In the genomic region with DNA sequence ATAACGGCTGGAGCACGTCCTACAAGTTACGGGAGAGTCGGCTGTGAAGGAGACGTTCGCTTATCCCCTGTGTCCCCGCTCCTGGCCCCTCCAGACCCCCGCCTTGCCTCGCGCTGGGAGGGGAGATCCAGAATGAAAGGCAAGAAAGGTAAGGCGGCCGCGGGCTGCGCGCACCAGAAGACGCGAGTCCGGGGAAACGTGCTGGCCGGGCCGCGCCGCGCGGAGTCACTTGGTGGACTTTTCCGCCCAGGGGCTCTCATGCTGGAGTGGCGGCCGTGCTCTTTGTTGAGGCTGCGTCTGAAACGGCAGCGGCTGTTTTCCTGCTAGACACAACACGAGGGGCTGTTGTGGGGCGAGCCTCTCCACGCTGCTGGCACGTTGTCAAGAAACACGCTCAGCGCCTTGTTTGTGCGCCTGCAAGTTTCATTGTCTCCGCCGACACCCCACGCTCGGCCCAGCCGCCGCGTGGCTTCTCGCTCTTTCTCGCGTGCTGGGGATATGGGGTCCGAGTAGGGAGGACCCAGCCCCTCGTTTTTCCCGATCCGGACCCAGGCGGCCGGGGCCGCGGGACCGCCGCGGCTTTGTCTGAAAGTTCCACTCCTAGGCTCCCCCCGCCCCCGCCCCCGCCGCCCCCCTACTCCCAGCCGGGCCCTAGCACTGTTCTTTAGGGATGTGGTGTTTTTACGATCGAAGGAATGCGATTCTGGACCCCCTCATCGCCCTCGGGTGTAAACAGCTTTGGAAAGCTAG, we compare ENCODE assay signal across 8 cellular contexts. TPM values are rescaled to one million over a fixed set of nuclear protein-coding genes. Genes with fewer than 3 reads are reported as not detected.
A peak's percentile ranks its signal among the peaks of the same experiment; 100 is the strongest.
DNase-seq lines count a peak whose midpoint lies in the region; ATAC-seq and TF ChIP-seq lines count a peak whose summit lies in the region.

No MANE protein-coding gene starts in this region.

- no peaks in the 10 kb centered on the region for H3K27me3 Mint-ChIP-seq in activated T-cell treated with anti-CD3 and anti-CD28 coated beads, Interleukin-2, amount 50 U/mL, for 72 hours (ENCODE audit: low read depth)
- no peaks in the 10 kb centered on the region for H3K27me3 Mint-ChIP-seq in natural killer cell (ENCODE audit: low read depth in 2 of 2)
- H3K27me3 Mint-ChIP-seq in stimulated activated naive CD8-positive, alpha-beta T cell treated with anti-CD3 and anti-CD28 coated beads, Interleukin-15, Interleukin-2, amounts not matched to agents 100 ng/mL and 50 ng/mL, for 24 hours = no peaks in the 10 kb centered on the region

- H3K4me3 Mint-ChIP-seq in activated T-cell treated with anti-CD3 and anti-CD28 coated beads, Interleukin-2, amount 50 U/mL, for 72 hours = peak overlapping the region; percentile 95 to 100
- H3K4me3 Mint-ChIP-seq in natural killer cell = peak overlapping the region; percentile 97
- peak overlapping the region; percentile 91 for H3K4me3 Mint-ChIP-seq in stimulated activated naive CD8-positive, alpha-beta T cell treated with anti-CD3 and anti-CD28 coated beads, Interleukin-15, Interleukin-2, amounts not matched to agents 100 ng/mL and 50 ng/mL, for 24 hours

- peak overlapping the region; percentile 99 for H3K27ac Mint-ChIP-seq in activated T-cell treated with anti-CD3 and anti-CD28 coated beads, Interleukin-2, amount 50 U/mL, for 72 hours
- peak overlapping the region; percentile 99 to 100 for H3K27ac Mint-ChIP-seq in natural killer cell
- peak overlapping the region; percentile 100 for H3K27ac Mint-ChIP-seq in stimulated activated naive CD8-positive, alpha-beta T cell treated with anti-CD3 and anti-CD28 coated beads, Interleukin-15, Interleukin-2, amounts not matched to agents 100 ng/mL and 50 ng/mL, for 24 hours

- POLR2A ChIA-PET in GM10248 (lab: Yijun Ruan, JAX) = no interaction called here

- ATAC-seq in activated T-cell treated with anti-CD3 and anti-CD28 coated beads, Interleukin-2, amount 50 U/mL, for 72 hours (replicated peaks in 1 of 2) = peak; percentile 1 to 5
- ATAC-seq in natural killer cell (peak; percentile 1 to 13 (median 6)), GM19023 (IDR thresholded peaks at IDR 0.05; ENCODE audit: unreplicated experiment) (no peak), GM21447 (IDR thresholded peaks at IDR 0.05; ENCODE audit: unreplicated experiment) (no peak)

- intact Hi-C loops in natural killer cell (cut with micrococcal nuclease) = loop anchor here (5.0 to 10.0 kb wide), 3 partner anchors 126 to 188 kb away; a partner anchor contains a TSS

- H3K4me2 ChIP-seq in fibroblast of lung (ENCODE audit: extremely low read depth, insufficient read depth, low read length) = peak overlapping the region; percentile 53

- H3K27ac ChIP-seq in fibroblast of lung (ENCODE audit: insufficient read depth, low read length) = peak overlapping the region; percentile 97

- peaks cover 7% of the 10 kb centered on the region for H3K4me1 ChIP-seq in fibroblast of lung (ENCODE audit: control insufficient read depth, extremely low read depth, insufficient read depth, low read length)

- TF ChIP-seq CTCF in GM10248 (IDR thresholded peaks at IDR 0.05; ENCODE audit: control extremely low read depth, extremely low read depth, low read depth, missing control alignments) (no peak), fibroblast of lung (conservative IDR thresholded peaks at IDR 0.05 in 1 of 2, IDR thresholded peaks at IDR 0.05 in 1 of 2; ENCODE audit: low read depth in 1 of 2, low read length in 2 of 2) (no peak), natural killer cell (IDR thresholded peaks at IDR 0.05) (no peak)

- CTCF ChIA-PET in GM10248 (lab: Yijun Ruan, JAX) = interaction anchor here (0.9 to 2.6 kb wide), 3 partner anchors 11 to 205 kb away, joined by 3 to 9 read pairs (median 3); no protein-coding TSS in a partner anchor

- H3K9me3 ChIP-seq in fibroblast of lung (ENCODE audit: control insufficient read depth, insufficient read depth, low read depth, low read length) = no peaks in the 10 kb centered on the region

- peaks cover 6 to 13% of the 10 kb centered on the region in 2 donors for H3K36me3 Mint-ChIP-seq in activated T-cell treated with anti-CD3 and anti-CD28 coated beads, Interleukin-2, amount 50 U/mL, for 72 hours (ENCODE audit: insufficient read depth in 2 of 2)
- H3K36me3 Mint-ChIP-seq in natural killer cell = no peaks in the 10 kb centered on the region
- H3K36me3 Mint-ChIP-seq in stimulated activated naive CD8-positive, alpha-beta T cell treated with anti-CD3 and anti-CD28 coated beads, Interleukin-15, Interleukin-2, amounts not matched to agents 100 ng/mL and 50 ng/mL, for 24 hours (ENCODE audit: low read depth) = peaks cover 23% of the 10 kb centered on the region

- H4K20me1 ChIP-seq in fibroblast of lung (ENCODE audit: control insufficient read depth, extremely low read depth, insufficient read depth, low read length) = no peaks in the 10 kb centered on the region

- no peaks in the 10 kb centered on the region for H3K9me3 Mint-ChIP-seq in activated T-cell treated with anti-CD3 and anti-CD28 coated beads, Interleukin-2, amount 50 U/mL, for 72 hours
- H3K9me3 Mint-ChIP-seq in natural killer cell = no peaks in the 10 kb centered on the region
- H3K9me3 Mint-ChIP-seq in stimulated activated naive CD8-positive, alpha-beta T cell treated with anti-CD3 and anti-CD28 coated beads, Interleukin-15, Interleukin-2, amounts not matched to agents 100 ng/mL and 50 ng/mL, for 24 hours = no peaks in the 10 kb centered on the region

- peak overlapping the region; percentile 78 to 98 (median 90) for H3K4me3 ChIP-seq in fibroblast of lung (replicated peaks in 1 of 4; ENCODE audit: control extremely low read depth in 1 of 4, insufficient read depth in 1 of 4, low read depth in 3 of 4, low read length in 4 of 4)

- H3K27me3 ChIP-seq in fibroblast of lung (ENCODE audit: control insufficient read depth, insufficient read depth, low read length) = no peaks in the 10 kb centered on the region

- no peak overlapping the region for H2AFZ ChIP-seq in fibroblast of lung (ENCODE audit: low read length)

- peak; percentile 29 for DNase-seq in GM10248 (ENCODE audit: extremely low spot score)
- peak; percentile 65 for DNase-seq in NCI-H748 treated with DMSO at 0.1 percent for 48 hours (lab: John Stamatoyannopoulos, UW)
- peak; percentile 72 to 78 for DNase-seq in activated T-cell treated with anti-CD3 and anti-CD28 coated beads, Interleukin-2, amount 50 U/mL, for 72 hours
- DNase-seq in fibroblast of lung (ENCODE audit: low read depth in 2 of 2) = peak; percentile 72 to 82
- peak; percentile 65 for DNase-seq in natural killer cell

- H3K36me3 ChIP-seq in fibroblast of lung (ENCODE audit: control insufficient read depth, insufficient read depth, low read length) = no peaks in the 10 kb centered on the region

- peaks cover 42% of the 10 kb centered on the region for H3K79me2 ChIP-seq in fibroblast of lung (ENCODE audit: control insufficient read depth, insufficient read depth, low read length)

- H3K9ac ChIP-seq in fibroblast of lung (ENCODE audit: insufficient read depth, low read length) = peak overlapping the region; percentile 97

- H3K4me1 Mint-ChIP-seq in activated T-cell treated with anti-CD3 and anti-CD28 coated beads, Interleukin-2, amount 50 U/mL, for 72 hours (ENCODE audit: low read depth) = peaks cover 52% of the 10 kb centered on the region
- peaks cover 45 to 52% of the 10 kb centered on the region in 2 donors for H3K4me1 Mint-ChIP-seq in natural killer cell
- H3K4me1 Mint-ChIP-seq in stimulated activated naive CD8-positive, alpha-beta T cell treated with anti-CD3 and anti-CD28 coated beads, Interleukin-15, Interleukin-2, amounts not matched to agents 100 ng/mL and 50 ng/mL, for 24 hours (ENCODE audit: low read depth) = peaks cover 62% of the 10 kb centered on the region

RNA-seq across cellular contexts. Expression of a gene that starts 0.6 kb away (rescaled TPM):
- 10 to 100 TPM; 60.0 to 70.0 TPM for total RNA-seq in activated T-cell treated with anti-CD3 and anti-CD28 coated beads, Interleukin-2, amount 50 U/mL, for 72 hours
- total RNA-seq in fibroblast of lung (157 and 163 TPM in 2 replicates), natural killer cell (10 to 100 TPM; 57.5 to 74.7 (median 60.4) TPM)
- polyA plus RNA-seq in fibroblast of lung = 64.7 and 100 TPM in 2 replicates
- 33.3 and 41.6 TPM in 2 replicates for polyA plus RNA-seq in fibroblast of lung (2012)
- polyA minus RNA-seq in fibroblast of lung (ENCODE audit: low replicate concordance) = 51.2 and 55.0 TPM in 2 replicates

Comparison
In these comparisons a context has a peak if more than half of its experiments do, and no peak if none do; other contexts are left out.
1. ATAC-seq: peak in activated T-cell treated with anti-CD3 and anti-CD28 coated beads, Interleukin-2, amount 50 U/mL, for 72 hours (2 of 2) and natural killer cell (3 of 3); none in GM19023 (single experiment) and GM21447 (single experiment).
2. Peak in every context shown above with its lines, with median percentiles within 50 percentile points of each other: DNase-seq, H3K27ac Mint-ChIP-seq and H3K4me3 Mint-ChIP-seq.